ENCODE assay signal across 9 cellular contexts in the genomic region with DNA sequence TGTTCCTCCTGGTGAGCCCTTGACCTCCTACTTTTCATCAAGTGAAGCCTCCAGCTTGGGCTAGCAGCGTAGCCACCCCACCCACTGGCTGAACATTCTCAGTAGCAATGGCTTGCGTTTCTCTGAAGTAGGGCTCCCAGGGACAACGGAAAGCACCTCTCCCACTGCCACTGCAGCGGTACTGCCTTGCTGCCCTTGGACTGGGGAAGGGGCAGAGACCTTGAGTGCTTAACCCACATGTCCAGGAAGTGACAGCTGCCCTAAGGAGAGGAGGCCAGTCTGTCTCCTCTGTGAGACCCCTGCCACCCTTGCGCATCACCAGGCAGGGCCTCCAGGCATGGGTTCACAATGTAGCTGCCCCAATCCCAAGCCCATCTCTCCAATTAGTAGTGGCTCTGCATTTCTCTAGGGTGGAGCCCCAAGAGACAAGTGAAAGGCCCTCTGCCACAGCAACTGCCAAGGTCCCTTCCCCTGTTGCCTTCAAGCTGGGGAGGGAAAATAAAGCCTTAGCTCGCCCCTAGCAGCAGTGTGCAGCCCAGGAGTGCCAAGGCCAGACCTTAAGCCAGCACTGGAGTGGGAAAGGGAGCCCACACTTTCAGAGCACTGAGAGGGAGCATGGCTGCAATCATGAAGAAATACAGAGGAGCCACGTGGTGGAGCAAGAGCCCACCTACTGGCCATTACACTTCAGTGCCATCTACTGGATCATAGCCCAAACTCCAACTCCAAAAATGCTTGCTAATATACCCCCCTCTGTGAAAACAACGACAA.
DNase-seq lines count a peak whose midpoint lies in the region; ATAC-seq and TF ChIP-seq lines count a peak whose summit lies in the region.
"Had no signal": no experiment of that assay in that cellular context is flagged by ENCODE, and none has a peak within 500 bp of the region (broad histone marks: within the 10 kb centered on the region; RNA-seq: fewer than 3 reads in every experiment).

No MANE protein-coding gene starts in this region.

- no peak overlapping the region for H3K4me3 Mint-ChIP-seq in natural killer cell treated with Interleukin-12 subunit alpha and Interleukin-12 subunit beta and Interleukin-15 and Interleukin-18, amount 100 ng/mL, for 72 hours

- H3K4me1 Mint-ChIP-seq in natural killer cell treated with Interleukin-12 subunit alpha and Interleukin-12 subunit beta and Interleukin-15 and Interleukin-18, amount 100 ng/mL, for 72 hours (ENCODE audit: low read depth in 2 of 2): no peaks in the 10 kb centered on the region

- peak; percentile 60 for TF ChIP-seq CTCF in GM06990 (IDR thresholded peaks at IDR 0.05; ENCODE audit: insufficient read depth, low read length, poor library complexity, severe bottlenecking)
- peak; percentile 77 for TF ChIP-seq CTCF in epithelial cell of esophagus (IDR thresholded peaks at IDR 0.05; ENCODE audit: insufficient read depth, low read depth, low read length, missing control alignments)
- no peak for TF ChIP-seq CTCF in coronary artery (IDR thresholded peaks at IDR 0.05)

- H3K27me3 Mint-ChIP-seq in natural killer cell treated with Interleukin-12 subunit alpha and Interleukin-12 subunit beta and Interleukin-15 and Interleukin-18, amount 100 ng/mL, for 72 hours: no peaks in the 10 kb centered on the region

- H3K36me3 Mint-ChIP-seq in natural killer cell treated with Interleukin-12 subunit alpha and Interleukin-12 subunit beta and Interleukin-15 and Interleukin-18, amount 100 ng/mL, for 72 hours: peaks cover 24% of the 10 kb centered on the region

- no peak overlapping the region for H3K27ac Mint-ChIP-seq in natural killer cell treated with Interleukin-12 subunit alpha and Interleukin-12 subunit beta and Interleukin-15 and Interleukin-18, amount 100 ng/mL, for 72 hours

- no peaks in the 10 kb centered on the region for H3K27me3 ChIP-seq in GM06990 (replicated peaks; ENCODE audit: control insufficient read depth, insufficient read depth, low read length)

- H3K4me3 ChIP-seq in GM06990 (replicated peaks; ENCODE audit: low read depth, low read length): no peak overlapping the region
- no peak overlapping the region for H3K4me3 ChIP-seq in epithelial cell of esophagus (ENCODE audit: low read length)
- no peak overlapping the region for H3K4me3 ChIP-seq in coronary artery
- H3K4me3 ChIP-seq: SK-N-MC had no signal

- no peak overlapping the region for H3K27ac ChIP-seq in coronary artery
- H3K27ac ChIP-seq: SK-N-MC had no signal

- no peak for DNase-seq in GM06990 (ENCODE audit: extremely low read depth, insufficient read length)
- peak; percentile 54 for DNase-seq in NCI-H69 (lab: John Stamatoyannopoulos, UW)
- peak; percentile 64 for DNase-seq in epithelial cell of esophagus (ENCODE audit: low read depth)
- no peak for DNase-seq in natural killer cell treated with Interleukin-12 subunit alpha and Interleukin-12 subunit beta and Interleukin-15 and Interleukin-18, amount 100 ng/mL, for 72 hours (ENCODE audit: low spot score)
- DNase-seq in NCI-H2196 (lab: John Stamatoyannopoulos, UW; ENCODE audit: unreplicated experiment): no peak
- DNase-seq in coronary artery (ENCODE audit: low spot score): no peak

- ATAC-seq in HG02623 (IDR thresholded peaks at IDR 0.05; ENCODE audit: unreplicated experiment): peak; percentile 87
- no peak for ATAC-seq in natural killer cell treated with Interleukin-12 subunit alpha and Interleukin-12 subunit beta and Interleukin-15 and Interleukin-18, amount 100 ng/mL, for 72 hours
- no peak for ATAC-seq in HG03135 (IDR thresholded peaks at IDR 0.05; ENCODE audit: unreplicated experiment)

- peaks cover 30% of the 10 kb centered on the region for H3K9me3 Mint-ChIP-seq in natural killer cell treated with Interleukin-12 subunit alpha and Interleukin-12 subunit beta and Interleukin-15 and Interleukin-18, amount 100 ng/mL, for 72 hours

- H3K36me3 ChIP-seq in GM06990 (ENCODE audit: control insufficient read depth, insufficient read depth, low read length): no peaks in the 10 kb centered on the region

Comparison
In these comparisons a context has a peak if more than half of its experiments do, and no peak if none do; other contexts are left out.
1. DNase-seq: peak in NCI-H69 (single experiment) and epithelial cell of esophagus (single experiment); none in GM06990 (single experiment), natural killer cell treated with Interleukin-12 subunit alpha and Interleukin-12 subunit beta and Interleukin-15 and Interleukin-18, amount 100 ng/mL, for 72 hours (single experiment), NCI-H2196 (single experiment) and coronary artery (single experiment).